ENCODE assay signal across 29 cellular contexts in genomic region chr10:114829160-114829909, GRCh38. TPM values are rescaled to one million over a fixed set of nuclear protein-coding genes. Genes with fewer than 3 reads are reported as not detected.
DNase-seq lines count a peak whose midpoint lies in the region; ATAC-seq, FAIRE-seq and TF ChIP-seq lines count a peak whose summit lies in the region.
"Had no signal": no experiment of that assay in that cellular context is flagged by ENCODE, and none has a peak within 500 bp of the region (broad histone marks: within the 10 kb centered on the region; RNA-seq: fewer than 3 reads in every experiment).

No MANE protein-coding gene starts in this region.

- H3K27ac Mint-ChIP-seq in activated CD4-positive, alpha-beta T cell treated with anti-CD3 and anti-CD28 coated beads for 36 hours: peak overlapping the region; percentile 70
- H3K27ac Mint-ChIP-seq in T-helper 17 cell: no peak overlapping the region
- H3K27ac Mint-ChIP-seq: nephron; T-helper 2 cell treated with Interferon-gamma antibody and Interleukin-4, amounts not matched to agents 5 μg/mL and 100 μg/mL, for 36 hours had no signal

- peaks cover 46% of the 10 kb centered on the region for H3K4me1 Mint-ChIP-seq in activated CD4-positive, alpha-beta T cell treated with anti-CD3 and anti-CD28 coated beads for 36 hours
- H3K4me1 Mint-ChIP-seq in T-helper 17 cell: peaks cover 31% of the 10 kb centered on the region

- peaks cover 3% of the 10 kb centered on the region for H4K20me1 ChIP-seq in osteoblast (ENCODE audit: insufficient read depth, low read length)

- POLR2A ChIA-PET in activated CD4-positive, alpha-beta T cell treated with anti-CD3 and anti-CD28 coated beads for 36 hours (lab: Charles Lee): interaction anchor here (0.7 kb wide), 1 partner anchor 12 kb away, joined by 7 read pairs; no protein-coding TSS in a partner anchor

- ATAC-seq in activated CD4-positive, alpha-beta T cell treated with anti-CD3 and anti-CD28 coated beads for 36 hours: no peak
- ATAC-seq in T-helper 17 cell (no peak), HG02981 (IDR thresholded peaks at IDR 0.05; ENCODE audit: unreplicated experiment) (no peak)
- ATAC-seq: effector memory CD8-positive, alpha-beta T cell; PC-3; stimulated activated memory B cell treated with anti-CD40 and anti-IgM and Interleukin-4, amounts not matched to agents 10 μg/mL and 1 μg/mL and 100 μg/mL, for 72 hours had no signal

- DNase-seq in activated CD4-positive, alpha-beta T cell treated with anti-CD3 and anti-CD28 coated beads for 36 hours: no peak
- no peak for DNase-seq in activated CD4-positive, alpha-beta T cell treated with anti-CD3 and anti-CD28 coated beads, Interleukin-2, amount 50 U/mL, for 48 hours
- no peak for DNase-seq in GM18507 (ENCODE audit: extremely low spot score, insufficient read length, low read depth)
- no peak for DNase-seq in T-helper 17 cell
- no peak for DNase-seq in osteoblast (ENCODE audit: insufficient read length, low spot score, missing footprints)
- DNase-seq in LoVo (ENCODE audit: low spot score): no peak
- DNase-seq in NCI-H2029 (lab: John Stamatoyannopoulos, UW): no peak
- DNase-seq: activated CD4-positive, CD25-positive, alpha-beta regulatory T cell treated with anti-CD3 and anti-CD28 coated beads, Interleukin-2, amount 50 U/mL, for 72 hours; activated CD8-positive, alpha-beta memory T cell treated with anti-CD3 and anti-CD28 coated beads for 24 hours; Calu3; cortex of kidney; DMS79; effector memory CD8-positive, alpha-beta T cell; GF-D8; glutamatergic neuron; HCEC 1CT; mammary epithelial cell; MG63; NCI-H1105 treated with DMSO at 0.1 percent for 48 hours; NCI-H187 treated with DMSO at 0.1 percent for 48 hours; NCI-H526; NK-92 treated with Interleukin-12 subunit alpha and Interleukin-12 subunit beta, amount 100 ng/mL, for 24 hours; PC-3; Right ventricle myocardium superior; upper lobe of left lung had no signal

- H3K9me3 ChIP-seq in T-helper 17 cell (ENCODE audit: control insufficient read depth, low read length, poor library complexity, severe bottlenecking) (no peaks in the 10 kb centered on the region), osteoblast (ENCODE audit: low read depth, low read length) (no peaks in the 10 kb centered on the region)
- H3K9me3 ChIP-seq: MG63, upper lobe of left lung had no signal

- FAIRE-seq in GM18507 (lab: Jason Lieb, UNC): peak; percentile 79

- H3K4me3 ChIP-seq in osteoblast (ENCODE audit: insufficient read depth, low read length): no peak overlapping the region
- H3K4me3 ChIP-seq: MG63, upper lobe of left lung had no signal

- no peak overlapping the region for H2AFZ ChIP-seq in osteoblast (ENCODE audit: low read length)

- CTCF ChIA-PET in activated CD4-positive, alpha-beta T cell treated with anti-CD3 and anti-CD28 coated beads for 36 hours (lab: Charles Lee): interaction anchor here (0.6 to 1.6 kb wide), 4 partner anchors 10 to 49 kb away, joined by 3 to 4 read pairs (median 3); no protein-coding TSS in a partner anchor

- H3K4me1 ChIP-seq in osteoblast (ENCODE audit: insufficient read depth, low read length): peaks cover 48% of the 10 kb centered on the region

- no peaks in the 10 kb centered on the region for H3K27me3 Mint-ChIP-seq in activated CD4-positive, alpha-beta T cell treated with anti-CD3 and anti-CD28 coated beads for 36 hours
- no peaks in the 10 kb centered on the region for H3K27me3 Mint-ChIP-seq in T-helper 17 cell
- H3K27me3 Mint-ChIP-seq: effector memory CD8-positive, alpha-beta T cell; stimulated activated memory B cell treated with anti-CD40 and anti-IgM and Interleukin-4, amounts not matched to agents 10 μg/mL and 1 μg/mL and 100 μg/mL, for 72 hours had no signal

- H3K79me2 ChIP-seq in osteoblast (ENCODE audit: insufficient read depth, low read length): peaks cover 87% of the 10 kb centered on the region

- intact Hi-C loops in activated CD4-positive, alpha-beta T cell treated with anti-CD3 and anti-CD28 coated beads for 36 hours (cut with DNase I, micrococcal nuclease): loop anchor here (5.0 to 10.0 kb wide), 2 partner anchors 105 to 1147 kb away; partner anchors contain the start of gene TRUB1 (in 1 of the 2)

- no peak overlapping the region for H3K4me2 ChIP-seq in osteoblast (ENCODE audit: insufficient read depth, low read length)

- no peaks in the 10 kb centered on the region for H3K27me3 ChIP-seq in osteoblast (ENCODE audit: insufficient read depth, low read length)
- H3K27me3 ChIP-seq: MG63, upper lobe of left lung had no signal

- peak overlapping the region; percentile 42 for H3K27ac ChIP-seq in osteoblast (ENCODE audit: low read depth, low read length)
- H3K27ac ChIP-seq: upper lobe of left lung had no signal

- no peaks in the 10 kb centered on the region for H3K9me3 Mint-ChIP-seq in activated CD4-positive, alpha-beta T cell treated with anti-CD3 and anti-CD28 coated beads for 36 hours (ENCODE audit: low read depth)
- H3K9me3 Mint-ChIP-seq: effector memory CD8-positive, alpha-beta T cell; nephron; stimulated activated memory B cell treated with anti-CD40 and anti-IgM and Interleukin-4, amounts not matched to agents 10 μg/mL and 1 μg/mL and 100 μg/mL, for 72 hours; T-helper 2 cell treated with Interferon-gamma antibody and Interleukin-4, amounts not matched to agents 5 μg/mL and 100 μg/mL, for 36 hours had no signal

- peaks cover 23% of the 10 kb centered on the region for H3K36me3 ChIP-seq in osteoblast (ENCODE audit: insufficient read depth, low read length)

- H3K4me3 Mint-ChIP-seq in activated CD4-positive, alpha-beta T cell treated with anti-CD3 and anti-CD28 coated beads for 36 hours: no peak overlapping the region
- peak overlapping the region; percentile 45 for H3K4me3 Mint-ChIP-seq in T-helper 17 cell
- H3K4me3 Mint-ChIP-seq: nephron; stimulated activated memory B cell treated with anti-CD40 and anti-IgM and Interleukin-4, amounts not matched to agents 10 μg/mL and 1 μg/mL and 100 μg/mL, for 72 hours; T-helper 2 cell treated with Interferon-gamma antibody and Interleukin-4, amounts not matched to agents 5 μg/mL and 100 μg/mL, for 36 hours had no signal

- no peak for TF ChIP-seq CTCF in osteoblast (IDR thresholded peaks at IDR 0.05; ENCODE audit: extremely low read depth, low read depth, low read length)

- H3K36me3 Mint-ChIP-seq in activated CD4-positive, alpha-beta T cell treated with anti-CD3 and anti-CD28 coated beads for 36 hours (ENCODE audit: low read depth): peaks cover 31% of the 10 kb centered on the region
- H3K36me3 Mint-ChIP-seq in T-helper 17 cell (ENCODE audit: low read depth): peaks cover 2% of the 10 kb centered on the region

RNA-seq across cellular contexts. Expression of gene FHIP2A, which starts 7.8 kb away (rescaled TPM):
- 10 to 100 TPM; 18.4 to 18.6 TPM for total RNA-seq in activated CD4-positive, alpha-beta T cell treated with anti-CD3 and anti-CD28 coated beads for 36 hours
- total RNA-seq in T-helper 17 cell (10 to 100 TPM; 35.4 to 65.3 TPM), osteoblast (49.6 and 51.9 TPM in 2 replicates)
